ENCODE assay signal across 8 cellular contexts in genomic region chr13:39601636-39602035, GRCh38. TPM values are rescaled to one million over a fixed set of nuclear protein-coding genes. Genes with fewer than 3 reads are reported as not detected.
DNase-seq lines count a peak whose midpoint lies in the region; ATAC-seq, FAIRE-seq and TF ChIP-seq lines count a peak whose summit lies in the region.

No MANE protein-coding gene starts in this region.

- no peak for TF ChIP-seq CTCF in heart right ventricle (IDR thresholded peaks at IDR 0.05)
- no peak for TF ChIP-seq CTCF in astrocyte of the spinal cord (IDR thresholded peaks at IDR 0.05; ENCODE audit: low read depth, low read length)
- no peak for TF ChIP-seq CTCF in vagina (IDR thresholded peaks at IDR 0.05)

- H3K4me1 Mint-ChIP-seq in stimulated activated memory B cell treated with anti-CD40 and anti-IgM and Interleukin-4, amounts not matched to agents 10 μg/mL and 1 μg/mL and 100 μg/mL, for 72 hours: peaks cover 14% of the 10 kb centered on the region

- H3K4me3 ChIP-seq in heart right ventricle (peak overlapping the region; percentile 69 to 96 (median 90)), astrocyte of the spinal cord (ENCODE audit: low read depth, low read length) (peak overlapping the region; percentile 88), muscle layer of colon (ENCODE audit: low read depth in 1 of 2, low read length in 2 of 2) (peak overlapping the region; percentile 85 to 98), vagina (peak overlapping the region; percentile 86 to 91)

- TF ChIP-seq POLR2A in vagina (IDR thresholded peaks at IDR 0.05) (no peak), GM12891 (IDR thresholded peaks at IDR 0.05; ENCODE audit: low read depth, low read length) (no peak)

- H3K27me3 Mint-ChIP-seq in stimulated activated memory B cell treated with anti-CD40 and anti-IgM and Interleukin-4, amounts not matched to agents 10 μg/mL and 1 μg/mL and 100 μg/mL, for 72 hours: peaks cover 43% of the 10 kb centered on the region

- H3K27ac Mint-ChIP-seq in stimulated activated memory B cell treated with anti-CD40 and anti-IgM and Interleukin-4, amounts not matched to agents 10 μg/mL and 1 μg/mL and 100 μg/mL, for 72 hours: no peak overlapping the region

- no peaks in the 10 kb centered on the region for H3K9me3 ChIP-seq in heart right ventricle
- no peaks in the 10 kb centered on the region for H3K9me3 ChIP-seq in muscle layer of colon (ENCODE audit: low read length)
- H3K9me3 ChIP-seq in vagina: no peaks in the 10 kb centered on the region

- peak overlapping the region; percentile 26 for H3K9ac ChIP-seq in muscle layer of colon (ENCODE audit: low read length)

- intact Hi-C loops in heart right ventricle (cut with DNase I) (loop anchor here in 9 of 10 donors (2.0 to 5.0 kb wide), 8 partner anchors 149 to 454 kb away; no protein-coding TSS in a partner anchor), left ventricle myocardium superior (cut with micrococcal nuclease) (loop anchor here (5.0 kb wide), 2 partner anchors 184 to 329 kb away; no protein-coding TSS in a partner anchor), vagina (cut with DNase I) (loop anchor here (5.0 kb wide), 1 partner anchor 184 kb away; no protein-coding TSS in a partner anchor)

- H3K9me3 Mint-ChIP-seq in stimulated activated memory B cell treated with anti-CD40 and anti-IgM and Interleukin-4, amounts not matched to agents 10 μg/mL and 1 μg/mL and 100 μg/mL, for 72 hours: no peaks in the 10 kb centered on the region

- WGBS in heart right ventricle, 2 donors: 46 to 56% methylated on average over 3 of the region's 3 CpGs

- DNase-seq in heart right ventricle (no peak), left ventricle myocardium superior (no peak), astrocyte of the spinal cord (ENCODE audit: low read depth, low spot score) (no peak), vagina (ENCODE audit: extremely low spot score in 2 of 2) (no peak), GM12891 (ENCODE audit: insufficient read length, low spot score) (no peak), ecto neural progenitor cell (ENCODE audit: low spot score) (no peak)

- no peak for FAIRE-seq in GM12891 (lab: Jason Lieb, UNC)

- H3K4me1 ChIP-seq in heart right ventricle (peaks cover 2 to 62% (median 32%) of the 10 kb centered on the region in 9 donors), muscle layer of colon (ENCODE audit: insufficient read depth, low read length) (no peaks in the 10 kb centered on the region), vagina (peaks cover 49% of the 10 kb centered on the region)

- in situ Hi-C loops in astrocyte of the spinal cord (cut with HindIII; ENCODE audit: low sequenced_read_pairs): no loop called here

- H3K27ac ChIP-seq in heart right ventricle (peak overlapping the region in 8 of 10 donors; percentile 91 to 98 (median 96)), muscle layer of colon (ENCODE audit: low read depth, low read length) (no peak overlapping the region), vagina (peak overlapping the region; percentile 93)

- H3K4me3 Mint-ChIP-seq in stimulated activated memory B cell treated with anti-CD40 and anti-IgM and Interleukin-4, amounts not matched to agents 10 μg/mL and 1 μg/mL and 100 μg/mL, for 72 hours: no peak overlapping the region

- peaks cover 0 to 33% (median 0%) of the 10 kb centered on the region in 7 donors for H3K27me3 ChIP-seq in heart right ventricle
- H3K27me3 ChIP-seq in muscle layer of colon (ENCODE audit: control insufficient read depth in 1 of 2, insufficient read depth in 2 of 2, low read length in 2 of 2): no peaks in the 10 kb centered on the region
- no peaks in the 10 kb centered on the region for H3K27me3 ChIP-seq in vagina

- H3K36me3 Mint-ChIP-seq in stimulated activated memory B cell treated with anti-CD40 and anti-IgM and Interleukin-4, amounts not matched to agents 10 μg/mL and 1 μg/mL and 100 μg/mL, for 72 hours: no peaks in the 10 kb centered on the region

- ATAC-seq in heart right ventricle (no peak), left ventricle myocardium superior (no peak)
- ATAC-seq in stimulated activated memory B cell treated with anti-CD40 and anti-IgM and Interleukin-4, amounts not matched to agents 10 μg/mL and 1 μg/mL and 100 μg/mL, for 72 hours: no peak

- H3K36me3 ChIP-seq in heart right ventricle (no peaks in the 10 kb centered on the region), muscle layer of colon (ENCODE audit: insufficient read depth, low read length) (no peaks in the 10 kb centered on the region), vagina (no peaks in the 10 kb centered on the region)

TF ChIP-seq in GM12891, 5 proteins besides CTCF, POLR2A, EP300 and RAD21:
- no peak for TF ChIP-seq PAX5 (IDR thresholded peaks at IDR 0.05; ENCODE audit: insufficient read depth, low read length, severe bottlenecking)
- no peak for TF ChIP-seq SPI1 (IDR thresholded peaks at IDR 0.05; ENCODE audit: low read depth, low read length)
- TF ChIP-seq POLR2AphosphoS5 (IDR thresholded peaks at IDR 0.05; ENCODE audit: low read depth, low read length): no peak
- no peak for TF ChIP-seq TAF1 (IDR thresholded peaks at IDR 0.05; ENCODE audit: low read depth, low read length)
- no peak for TF ChIP-seq POU2F2 (IDR thresholded peaks at IDR 0.05; ENCODE audit: low read depth, low read length)

RNA-seq across cellular contexts. Expression of gene LHFPL6, which starts 1.4 kb away (rescaled TPM):
- total RNA-seq in heart right ventricle: 10 to 100 TPM; 41.5 to 65.8 (median 58.2) TPM
- polyA plus RNA-seq in heart right ventricle: 10 to 100 TPM; 44.3 to 50.8 TPM
- 54.3 TPM for total RNA-seq in left ventricle myocardium superior
- 54.8 TPM for total RNA-seq in vagina
- polyA plus RNA-seq in GM12891 (2012; ENCODE audit: low read depth, missing spikeins): 0.36 TPM

RNA-seq across cellular contexts. Expression of gene COG6, which starts 53.8 kb away (rescaled TPM):
- 10 to 100 TPM; 24.1 to 48.3 (median 30.3) TPM for total RNA-seq in heart right ventricle
- polyA plus RNA-seq in heart right ventricle: 1 to 10 TPM; 7.0 to 7.2 TPM
- 21.8 TPM for total RNA-seq in left ventricle myocardium superior
- total RNA-seq in vagina: 15.2 TPM
- polyA plus RNA-seq in GM12891 (2012; ENCODE audit: low read depth, missing spikeins): 7.0 TPM
